8 cellular contexts compared by ENCODE assay signal in genomic region chr13:48126944-48127814, GRCh38. TPM values are rescaled to one million over a fixed set of nuclear protein-coding genes. Genes with fewer than 3 reads are reported as not detected.
DNase-seq lines count a peak whose midpoint lies in the region; ATAC-seq, FAIRE-seq and TF ChIP-seq lines count a peak whose summit lies in the region.

No MANE protein-coding gene starts in this region.

- H4K91ac ChIP-seq in H1 (replicated peaks; ENCODE audit: insufficient read length, low read length), result no peak overlapping the region

- H3K14ac ChIP-seq in H1 (ENCODE audit: insufficient read length), result no peak overlapping the region

- no peaks in the 10 kb centered on the region for H3K79me2 ChIP-seq in H1 (ENCODE audit: control insufficient read depth in 1 of 2, insufficient read depth in 2 of 2, low read length in 2 of 2)

- H4K5ac ChIP-seq in H1 (ENCODE audit: insufficient read length, low read depth, low read length), result no peak overlapping the region

- peaks cover 18% of the 10 kb centered on the region for H3K4me1 Mint-ChIP-seq in activated CD4-positive, alpha-beta T cell treated with anti-CD3 and anti-CD28 coated beads, Interleukin-2, amount 10 ng/mL, durations not matched to agents 24 days and 14 days
- peaks cover 10% of the 10 kb centered on the region for H3K4me1 Mint-ChIP-seq in memory B cell

- no peaks in the 10 kb centered on the region for H3K23me2 ChIP-seq in H1 (ENCODE audit: low read depth, low read length)

- intact Hi-C loops in activated CD4-positive, alpha-beta T cell treated with anti-CD3 and anti-CD28 coated beads, Interleukin-2, amount 10 ng/mL, durations not matched to agents 24 days and 14 days (cut with micrococcal nuclease), result loop anchor here (1.0 to 10.0 kb wide), 5 partner anchors 60 to 642 kb away; partner anchors contain the start of genes ITM2B and RB1

- FAIRE-seq in H1 (lab: Jason Lieb, UNC), result peak; percentile 90

- H3K27me3 Mint-ChIP-seq in activated CD4-positive, alpha-beta T cell treated with anti-CD3 and anti-CD28 coated beads, Interleukin-2, amount 10 ng/mL, durations not matched to agents 24 days and 14 days, result peaks cover 12% of the 10 kb centered on the region
- H3K27me3 Mint-ChIP-seq in memory B cell, result peaks cover 2% of the 10 kb centered on the region

- H4K8ac ChIP-seq in H1 (ENCODE audit: extremely low read depth, insufficient read depth, low read length), result no peak overlapping the region

- TF ChIP-seq CTCF in H1 (IDR thresholded peaks at IDR 0.05; ENCODE audit: control extremely low read depth in 1 of 3, insufficient read depth in 1 of 3, low read depth in 1 of 3, low read length in 3 of 3), result peak in 2 of 3 experiments; percentile 51 to 58; a peak in 3 of 4 replicates

- peaks cover 0 to 6% (median 3%) of the 10 kb centered on the region in 4 experiments; a peak in 6 of 7 replicates for H3K4me1 ChIP-seq in H1 (replicated peaks in 1 of 4; ENCODE audit: control insufficient read depth in 3 of 4, insufficient read depth in 4 of 4, low read length in 3 of 4)

- no peaks in the 10 kb centered on the region for H4K20me1 ChIP-seq in H1 (replicated peaks in 1 of 2; ENCODE audit: control insufficient read depth in 1 of 2, insufficient read depth in 2 of 2, low read length in 2 of 2)

- no peak for TF ChIP-seq POLR2A in H1 (IDR thresholded peaks at IDR 0.05; ENCODE audit: control extremely low read depth in 1 of 2, low read depth in 2 of 2, low read length in 2 of 2)

- peak; percentile 69 for ATAC-seq in HG02884 (IDR thresholded peaks at IDR 0.05; ENCODE audit: unreplicated experiment)
- ATAC-seq in memory B cell (ENCODE audit: low read depth), result peak; percentile 88

- 53% methylated on average over 5 of the region's 5 CpGs; no CpG with 5 or more reads in 1 of the 2 experiments for WGBS in H1 (ENCODE audit: extremely low coverage in 1 of 2, insufficient coverage in 1 of 2, insufficient read length in 1 of 2, insufficient replicate concordance in 2 of 2, low coverage in 1 of 2, low lambda C conversion rate in 2 of 2, missing lambda C conversion rate in 1 of 2), 2 experiments

- DNase-seq in NCI-H1092 treated with DMSO at 0.1 percent for 48 hours (lab: John Stamatoyannopoulos, UW) (peak; percentile 38), NCI-H1092 (lab: John Stamatoyannopoulos, UW) (no peak), NCI-H345 (lab: John Stamatoyannopoulos, UW) (peak; percentile 55), H1 (ENCODE audit: low read depth in 1 of 2, low spot score in 2 of 2) (peak in 1 of 2 experiments; percentile 34), memory B cell (ENCODE audit: low spot score in 2 of 2) (peak; percentile 38 to 60), superior temporal gyrus (ENCODE audit: extremely low spot score) (peak; percentile 91)
- DNase-seq in activated CD4-positive, alpha-beta T cell treated with anti-CD3 and anti-CD28 coated beads, Interleukin-2, amount 10 ng/mL, durations not matched to agents 24 days and 14 days, result peak; percentile 81

- H3K27me3 ChIP-seq in H1 (replicated peaks in 1 of 4; ENCODE audit: control insufficient read depth in 3 of 4, extremely low read depth in 1 of 4, insufficient read depth in 3 of 4, low read length in 3 of 4), result no peaks in the 10 kb centered on the region

- H3K36me3 ChIP-seq in H1 (ENCODE audit: control insufficient read depth in 2 of 4, insufficient read depth in 4 of 4, low read length in 3 of 4), result no peaks in the 10 kb centered on the region

- H2BK12ac ChIP-seq in H1 (ENCODE audit: low read depth, low read length), result no peak overlapping the region

- TF ChIP-seq RAD21 in H1 (IDR thresholded peaks at IDR 0.05 in 1 of 2, conservative IDR thresholded peaks at IDR 0.05 in 1 of 2; ENCODE audit: low read depth in 2 of 2, low read length in 2 of 2), result peak; percentile 75 to 81

- H2BK20ac ChIP-seq in H1 (ENCODE audit: low read length), result no peak overlapping the region

- no peak overlapping the region for H3K4ac ChIP-seq in H1 (replicated peaks; ENCODE audit: insufficient read length, low read depth, low read length)

- H3K9me3 Mint-ChIP-seq in activated CD4-positive, alpha-beta T cell treated with anti-CD3 and anti-CD28 coated beads, Interleukin-2, amount 10 ng/mL, durations not matched to agents 24 days and 14 days, result no peaks in the 10 kb centered on the region
- H3K9me3 Mint-ChIP-seq in memory B cell, result no peaks in the 10 kb centered on the region

- H3K4me2 ChIP-seq in H1 (ENCODE audit: insufficient read depth in 1 of 2, low read depth in 2 of 2, low read length in 2 of 2), result peak overlapping the region in 1 of 2 experiments; percentile 28; a peak in 1 of 4 replicates

- H3K36me3 Mint-ChIP-seq in activated CD4-positive, alpha-beta T cell treated with anti-CD3 and anti-CD28 coated beads, Interleukin-2, amount 10 ng/mL, durations not matched to agents 24 days and 14 days (ENCODE audit: low read depth), result no peaks in the 10 kb centered on the region
- H3K36me3 Mint-ChIP-seq in memory B cell, result no peaks in the 10 kb centered on the region

- no peaks in the 10 kb centered on the region for H3K9me3 ChIP-seq in H1 (ENCODE audit: insufficient read depth in 2 of 2, low read depth in 1 of 2, low read length in 1 of 2)

- no peak overlapping the region for H2BK15ac ChIP-seq in H1 (ENCODE audit: low read length)

- H3K27ac Mint-ChIP-seq in activated CD4-positive, alpha-beta T cell treated with anti-CD3 and anti-CD28 coated beads, Interleukin-2, amount 10 ng/mL, durations not matched to agents 24 days and 14 days, result no peak overlapping the region
- H3K27ac Mint-ChIP-seq in memory B cell, result no peak overlapping the region

- no peak overlapping the region for H3K56ac ChIP-seq in H1 (replicated peaks; ENCODE audit: insufficient read length, low read depth, low read length)

- POLR2A ChIA-PET in H1 (lab: Charles Lee; ENCODE audit: partially characterized antibody), result interaction anchor here (0.7 to 1.6 kb wide), 2 partner anchors 106 to 736 kb away, joined by 3 to 6 read pairs; partner anchors contain the start of gene ITM2B

- H3K79me1 ChIP-seq in H1 (ENCODE audit: low read depth, low read length), result no peaks in the 10 kb centered on the region

- H3K18ac ChIP-seq in H1 (ENCODE audit: extremely low read depth, low read length), result no peak overlapping the region

- H3K9ac ChIP-seq in H1 (replicated peaks in 1 of 4; ENCODE audit: extremely low read depth in 1 of 4, low read depth in 3 of 4, low read length in 3 of 4), result no peak overlapping the region

- no peak overlapping the region; the same call in 1 of the 2 replicates for H3K27ac ChIP-seq in H1 (ENCODE audit: low read depth, low read length)

- no peak overlapping the region for H2BK120ac ChIP-seq in H1 (replicated peaks; ENCODE audit: low read depth, low read length)

- H2AK5ac ChIP-seq in H1 (ENCODE audit: low read depth, low read length), result no peak overlapping the region

- no peak overlapping the region for H2BK5ac ChIP-seq in H1 (ENCODE audit: low read depth, low read length)

- CTCF ChIA-PET in H1 (lab: Charles Lee; ENCODE audit: partially characterized antibody), result interaction anchor here (0.6 to 2.1 kb wide), 30 partner anchors 8 to 1295 kb away, joined by 3 to 11 read pairs (median 4); partner anchors contain the start of genes ITM2B and MED4

- H3K4me3 Mint-ChIP-seq in activated CD4-positive, alpha-beta T cell treated with anti-CD3 and anti-CD28 coated beads, Interleukin-2, amount 10 ng/mL, durations not matched to agents 24 days and 14 days, result no peak overlapping the region
- no peak overlapping the region for H3K4me3 Mint-ChIP-seq in memory B cell

- H2AFZ ChIP-seq in H1 (ENCODE audit: low read length), result peak overlapping the region; percentile 83; the same call in 1 of the 2 replicates

- no peak overlapping the region for H3K23ac ChIP-seq in H1 (ENCODE audit: insufficient read length)

- H3K4me3 ChIP-seq in H1 (ENCODE audit: extremely low read depth in 1 of 4, insufficient read depth in 2 of 4, low read depth in 3 of 4, low read length in 4 of 4), result no peak overlapping the region; a peak in 1 of 8 replicates

- TF ChIP-seq EP300 in H1 (IDR thresholded peaks at IDR 0.05; ENCODE audit: borderline replicate concordance in 1 of 2, low read depth in 2 of 2, low read length in 2 of 2), result 0 out of 3 replicates have a peak, but pooled peaks of 1 of the 2 experiments have one; percentile 12

TF ChIP-seq in H1, 55 proteins besides CTCF, POLR2A, EP300 and RAD21:
- TF ChIP-seq JUND (IDR thresholded peaks at IDR 0.05; ENCODE audit: low read length) (no peak), KDM4A (IDR thresholded peaks at IDR 0.05; ENCODE audit: low read depth, low read length, severe bottlenecking) (no peak), TEAD4 (IDR thresholded peaks at IDR 0.05; ENCODE audit: low read depth, low read length) (peak; percentile 61), NRF1 (IDR thresholded peaks at IDR 0.05; ENCODE audit: low read depth, low read length) (no peak), SP2 (IDR thresholded peaks at IDR 0.05; ENCODE audit: low read length) (no peak)

RNA-seq across cellular contexts. Expression of gene MED4, which starts 32.3 kb away (rescaled TPM):
- 61.8 and 63.5 TPM in 2 replicates for total RNA-seq in activated CD4-positive, alpha-beta T cell treated with anti-CD3 and anti-CD28 coated beads, Interleukin-2, amount 10 ng/mL, durations not matched to agents 24 days and 14 days
- total RNA-seq in H1 (2021; fragmentation: NEBNext Ultra II Directional; extraction: Animal tissue kit (Norgen Biotek cat#: 25700)), result 43.3 and 48.1 TPM in 2 replicates
- polyA plus RNA-seq in H1 (2011; rRNA removed), result 14.5 and 25.7 TPM in 2 replicates
- polyA plus RNA-seq in H1 (2011; cell fraction: cytosol; rRNA removed), result 29.7 TPM
- polyA plus RNA-seq in H1 (2011; cell fraction: nucleus; rRNA removed), result 11.3 TPM
- polyA plus RNA-seq in H1 (2012, experiment 1 of 2), result 31.5 to 45.5 TPM (median 40.8 TPM) in 4 replicates
- 5.7 TPM for polyA plus RNA-seq in H1 (2012, experiment 2 of 2)
- polyA plus RNA-seq in H1 (2013, experiment 1 of 2), result 37.7 TPM
- polyA plus RNA-seq in H1 (2013, experiment 2 of 2), result 37.2 TPM
- polyA minus RNA-seq in H1 (2011; rRNA and poly(A)+ RNA removed), result 18.0 and 24.3 TPM in 2 replicates
- polyA minus RNA-seq in H1 (2011; cell fraction: cytosol; rRNA and poly(A)+ RNA removed), result 24.7 TPM
- polyA minus RNA-seq in H1 (2011; cell fraction: nucleus; rRNA and poly(A)+ RNA removed), result 24.2 TPM
